ENCODE assay signal across 8 cellular contexts in the genomic region with DNA sequence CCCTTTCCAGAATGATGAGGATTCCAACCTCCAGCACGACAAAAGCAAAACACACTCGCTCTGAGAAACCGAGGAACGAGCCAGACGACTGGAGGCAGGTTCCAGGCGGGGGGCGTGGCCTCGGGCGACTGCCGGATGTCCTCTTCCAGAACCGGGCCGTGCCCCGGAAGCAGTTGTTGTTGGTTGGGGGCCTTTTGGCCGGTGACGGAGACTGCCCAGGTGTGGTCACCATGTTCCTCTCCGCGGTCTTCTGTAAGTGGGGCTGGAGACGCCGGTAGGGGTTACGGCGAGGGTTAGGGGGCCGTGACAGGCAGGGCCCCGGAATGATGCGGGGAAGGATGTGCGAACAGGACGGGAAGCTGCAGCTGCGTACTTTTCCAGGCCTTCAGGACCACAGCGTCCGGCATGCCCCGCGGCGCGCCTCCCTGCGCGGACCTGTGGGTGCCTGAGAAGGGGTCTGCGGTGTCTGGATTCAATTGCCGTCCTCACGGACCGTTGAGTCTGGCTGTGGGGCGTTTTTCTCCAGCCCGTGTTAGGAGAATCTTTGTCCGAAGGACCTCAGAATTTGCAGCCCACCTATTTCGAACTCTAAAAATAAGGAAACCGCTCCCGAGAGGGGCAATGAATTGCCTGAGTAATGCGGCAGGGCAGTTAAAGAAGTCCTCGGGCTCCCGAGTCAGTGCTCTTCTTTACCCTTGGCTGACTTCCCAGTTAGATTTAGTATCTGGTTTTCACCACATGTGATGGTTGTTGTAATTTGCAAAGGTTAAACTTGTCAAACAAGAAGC. TPM values are rescaled to one million over a fixed set of nuclear protein-coding genes. Genes with fewer than 3 reads are reported as not detected.
DNase-seq lines count a peak whose midpoint lies in the region; ATAC-seq, FAIRE-seq and TF ChIP-seq lines count a peak whose summit lies in the region.

Gene MRPL33 (plus strand): TSS at position 172 of the 788 bp plus-strand sequence. CDS start 59 bp downstream, at position 231.

- H3K4me2 ChIP-seq in keratinocyte (ENCODE audit: control insufficient read depth, extremely low read depth, insufficient read depth, low read depth, low read length) = peak within 1 kb of the TSS; percentile 98

- peak within 1 kb of the TSS; percentile 88 for H3K9ac ChIP-seq in keratinocyte (ENCODE audit: control insufficient read depth, extremely low read depth, insufficient read depth, low read length)

- H3K79me2 ChIP-seq in keratinocyte (ENCODE audit: control insufficient read depth, insufficient read depth, low read length) = peaks cover 44% of the 10 kb centered on the region

- peaks cover 30% of the 10 kb centered on the region for H3K4me1 ChIP-seq in keratinocyte (ENCODE audit: control insufficient read depth, extremely low read depth, insufficient read depth, low read length)

- no peaks in the 10 kb centered on the region for H3K27me3 ChIP-seq in keratinocyte (ENCODE audit: control insufficient read depth, extremely low read depth, insufficient read depth, low read length)

- H2AFZ ChIP-seq in keratinocyte (ENCODE audit: control insufficient read depth, low read length) = peak within 1 kb of the TSS; percentile 96

- ATAC-seq in GM19035 (IDR thresholded peaks at IDR 0.05; ENCODE audit: unreplicated experiment) (peak; percentile 97), HG03354 (IDR thresholded peaks at IDR 0.05; ENCODE audit: poor library complexity, severe bottlenecking, unreplicated experiment) (peak; percentile 98)

- H3K36me3 ChIP-seq in keratinocyte (ENCODE audit: control insufficient read depth in 2 of 2, extremely low read depth in 1 of 2, insufficient read depth in 2 of 2, low read length in 2 of 2) = peaks cover 0 to 18% of the 10 kb centered on the region in 2 experiments

- H3K27ac ChIP-seq in keratinocyte (ENCODE audit: control insufficient read depth, insufficient read depth, low read length) = peak within 1 kb of the TSS; percentile 86

- no peaks in the 10 kb centered on the region for H4K20me1 ChIP-seq in keratinocyte (ENCODE audit: control insufficient read depth, extremely low read depth, insufficient read depth, low read length)

- DNase-seq in AG09319 (ENCODE audit: extremely low read depth, low read depth) = peak; percentile 65
- peak; percentile 88 for DNase-seq in NCI-H460 (ENCODE audit: extremely low read depth, low read depth)
- peak; percentile 93 for DNase-seq in activated CD4-positive, CD25-positive, alpha-beta regulatory T cell treated with anti-CD3 and anti-CD28 coated beads, Interleukin-2, amount 50 U/mL, for 72 hours
- peak; percentile 96 for DNase-seq in cerebellum (ENCODE audit: low spot score)
- peak; percentile 69 for DNase-seq in keratinocyte (ENCODE audit: low read depth, low spot score)
- DNase-seq in stimulated activated CD4-positive, alpha-beta T cell treated with anti-CD3 and anti-CD28 coated beads, Interleukin-15, amount 100 ng/mL, for 24 hours = peak; percentile 98

- H3K9me1 ChIP-seq in keratinocyte (ENCODE audit: control insufficient read depth, extremely low read depth, insufficient read depth, low read length) = peaks cover 2% of the 10 kb centered on the region

- peak within 1 kb of the TSS; percentile 64 to 82 (median 72) for H3K4me3 ChIP-seq in keratinocyte (ENCODE audit: control insufficient read depth in 2 of 3, extremely low read depth in 1 of 3, insufficient read depth in 2 of 3, low read depth in 1 of 3, low read length in 3 of 3)

- TF ChIP-seq CTCF in AG09319 (IDR thresholded peaks at IDR 0.05; ENCODE audit: low read depth, low read length) (no peak), keratinocyte (optimal IDR thresholded peaks at IDR 0.05 in 1 of 3, IDR thresholded peaks at IDR 0.05 in 1 of 3, conservative IDR thresholded peaks at IDR 0.05 in 1 of 3; ENCODE audit: extremely low read depth in 1 of 3, insufficient read depth in 2 of 3, low read length in 3 of 3) (no peak)

- no peaks in the 10 kb centered on the region for H3K9me3 ChIP-seq in keratinocyte (ENCODE audit: control insufficient read depth, low read depth, low read length)

- dilution Hi-C loops in keratinocyte (cut with MboI; ENCODE audit: extremely low pct_ligation_motif_present, low sequenced_read_pairs) = no loop called here

- peak; percentile 67 for FAIRE-seq in keratinocyte (lab: Jason Lieb, UNC)

RNA-seq across cellular contexts. Expression of gene MRPL33, which starts in this region (rescaled TPM):
- 248 and 320 TPM in 2 replicates for total RNA-seq in NCI-H460 (2014; rRNA removed; shearing (Covaris generic))
- polyA plus RNA-seq in NCI-H460 (2014; cell fraction: nucleus; rRNA removed) = 93.5 and 199 TPM in 2 replicates
- total RNA-seq in cerebellum = 63.4 TPM
- 51.9 to 110 TPM (median 94.4 TPM) in 3 replicates for polyA plus RNA-seq in keratinocyte
- 184 TPM for polyA plus RNA-seq in keratinocyte (2011; ENCODE audit: low read depth)
- 99.0 and 109 TPM in 2 replicates for polyA plus RNA-seq in keratinocyte (2011; cell fraction: cytosol; rRNA removed)
- 27.6 and 50.4 TPM in 2 replicates for polyA plus RNA-seq in keratinocyte (2011; cell fraction: nucleus; rRNA removed)
- polyA plus RNA-seq in keratinocyte (2012; ENCODE audit: low replicate concordance) = 87.9 and 140 TPM in 2 replicates
- 0.82 to 7.8 TPM (median 2.7 TPM) in 3 replicates for polyA minus RNA-seq in keratinocyte
- 10.9 TPM for polyA minus RNA-seq in keratinocyte (2011; cell fraction: cytosol; rRNA and poly(A)+ RNA removed)
- 9.3 and 11.8 TPM in 2 replicates for polyA minus RNA-seq in keratinocyte (2011; cell fraction: nucleus; rRNA and poly(A)+ RNA removed)

Comparison
In these comparisons a context has a peak if more than half of its experiments do, and no peak if none do; other contexts are left out.
1. Peak in every context shown above with its lines: DNase-seq, ATAC-seq, H3K4me3 ChIP-seq and H3K27ac ChIP-seq.